Comparison of ENCODE assay signal across 9 cellular contexts in the genomic region with DNA sequence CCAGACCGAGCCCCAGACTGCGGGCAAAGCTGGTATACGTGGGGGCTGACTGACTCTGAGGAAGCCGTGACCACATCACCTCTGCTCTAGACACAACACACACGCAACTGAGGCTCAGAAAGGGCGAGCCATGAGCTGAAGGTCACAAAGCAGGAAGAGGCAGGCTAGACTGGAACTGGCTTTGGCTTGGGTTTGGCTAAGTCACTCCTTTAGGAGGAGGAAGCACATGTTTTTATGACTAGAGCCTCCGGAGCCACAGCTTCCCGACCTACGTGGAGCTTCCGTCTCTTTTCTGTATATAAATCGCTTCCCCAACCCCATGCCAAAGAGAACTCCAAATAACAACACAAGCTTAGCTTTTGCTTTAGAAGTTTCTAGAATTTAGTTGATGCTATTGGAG. TPM values are rescaled to one million over a fixed set of nuclear protein-coding genes. Genes with fewer than 3 reads are reported as not detected.
DNase-seq lines count a peak whose midpoint lies in the region; ATAC-seq and TF ChIP-seq lines count a peak whose summit lies in the region.
"Had no signal": no experiment of that assay in that cellular context is flagged by ENCODE, and none has a peak within 500 bp of the region (broad histone marks: within the 10 kb centered on the region; RNA-seq: fewer than 3 reads in every experiment).

No MANE protein-coding gene starts in this region.

- no peaks in the 10 kb centered on the region for H3K9me3 ChIP-seq in skeletal muscle tissue (ENCODE audit: control insufficient read depth in 3 of 3, low read length in 3 of 3)

- H3K9ac ChIP-seq in skeletal muscle tissue (ENCODE audit: low read depth in 1 of 3, low read length in 3 of 3): peak overlapping the region in 2 of 3 donors; percentile 28 to 33

- no peak overlapping the region for H3K27ac Mint-ChIP-seq in activated CD8-positive, alpha-beta memory T cell treated with anti-CD3 and anti-CD28 coated beads, Interleukin-2, amount 10 ng/mL, durations not matched to agents 7 days and 5 days

- H3K4me1 Mint-ChIP-seq in activated CD8-positive, alpha-beta memory T cell treated with anti-CD3 and anti-CD28 coated beads, Interleukin-2, amount 10 ng/mL, durations not matched to agents 7 days and 5 days: peaks cover 37% of the 10 kb centered on the region

- peak; percentile 17 for DNase-seq in HT1080 (ENCODE audit: low read depth)
- DNase-seq in activated CD8-positive, alpha-beta memory T cell treated with anti-CD3 and anti-CD28 coated beads, Interleukin-2, amount 10 ng/mL, durations not matched to agents 7 days and 5 days: peak; percentile 62
- DNase-seq in fibroblast of the aortic adventitia (ENCODE audit: low read depth): peak; percentile 51
- no peak for DNase-seq in NCI-H2171 treated with DMSO at 0.1 percent for 48 hours (lab: John Stamatoyannopoulos, UW)
- DNase-seq in SW 1271 (lab: John Stamatoyannopoulos, UW): no peak
- no peak for DNase-seq in NCI-H526 (lab: John Stamatoyannopoulos, UW)
- DNase-seq: NCI-H1105 had no signal

- no peak overlapping the region for H3K4me3 Mint-ChIP-seq in activated CD8-positive, alpha-beta memory T cell treated with anti-CD3 and anti-CD28 coated beads, Interleukin-2, amount 10 ng/mL, durations not matched to agents 7 days and 5 days

- ATAC-seq in activated CD8-positive, alpha-beta memory T cell treated with anti-CD3 and anti-CD28 coated beads, Interleukin-2, amount 10 ng/mL, durations not matched to agents 7 days and 5 days: peak; percentile 44
- no peak for ATAC-seq in GM18909 (IDR thresholded peaks at IDR 0.05; ENCODE audit: poor library complexity, unreplicated experiment)

- H3K36me3 ChIP-seq in skeletal muscle tissue (ENCODE audit: control insufficient read depth in 3 of 3, insufficient read depth in 3 of 3, low read length in 3 of 3): no peaks in the 10 kb centered on the region

- H3K9me3 Mint-ChIP-seq in activated CD8-positive, alpha-beta memory T cell treated with anti-CD3 and anti-CD28 coated beads, Interleukin-2, amount 10 ng/mL, durations not matched to agents 7 days and 5 days (ENCODE audit: low read depth): no peaks in the 10 kb centered on the region

- H3K4me1 ChIP-seq in skeletal muscle tissue (ENCODE audit: control insufficient read depth in 3 of 3, insufficient read depth in 3 of 3, low read length in 3 of 3): peaks cover 47 to 63% (median 61%) of the 10 kb centered on the region in 3 donors

- H3K27me3 ChIP-seq in skeletal muscle tissue (ENCODE audit: control insufficient read depth in 3 of 3, insufficient read depth in 3 of 3, low read length in 3 of 3): peaks cover 0 to 14% (median 2%) of the 10 kb centered on the region in 3 donors

- peak overlapping the region; percentile 79 for H3K27ac ChIP-seq in skeletal muscle tissue (ENCODE audit: low read depth, low read length)

- CTCF ChIA-PET in activated CD8-positive, alpha-beta memory T cell treated with anti-CD3 and anti-CD28 coated beads, Interleukin-2, amount 10 ng/mL, durations not matched to agents 7 days and 5 days (lab: Charles Lee): interaction anchor here (0.6 to 3.0 kb wide), 4 partner anchors 14 to 204 kb away, joined by 3 to 11 read pairs (median 6); no protein-coding TSS in a partner anchor

- no peak for TF ChIP-seq CTCF in fibroblast of the aortic adventitia (IDR thresholded peaks at IDR 0.05; ENCODE audit: insufficient read depth, low read length)

- no peaks in the 10 kb centered on the region for H3K36me3 Mint-ChIP-seq in activated CD8-positive, alpha-beta memory T cell treated with anti-CD3 and anti-CD28 coated beads, Interleukin-2, amount 10 ng/mL, durations not matched to agents 7 days and 5 days

- peaks cover 15% of the 10 kb centered on the region for H3K27me3 Mint-ChIP-seq in activated CD8-positive, alpha-beta memory T cell treated with anti-CD3 and anti-CD28 coated beads, Interleukin-2, amount 10 ng/mL, durations not matched to agents 7 days and 5 days

- no peak overlapping the region for H3K4me3 ChIP-seq in fibroblast of the aortic adventitia (ENCODE audit: low read depth, low read length)
- peak overlapping the region in 2 of 3 donors; percentile 1 to 41 for H3K4me3 ChIP-seq in skeletal muscle tissue (ENCODE audit: low read length in 3 of 3)

RNA-seq across cellular contexts. Expression of gene RFX2, which starts 48.0 kb away (rescaled TPM):
- total RNA-seq in HT1080 (2014; rRNA removed; shearing (Covaris generic)): 3.5 and 8.6 TPM in 2 replicates
- polyA plus RNA-seq in HT1080 (2015; cell fraction: cytosol; rRNA removed): 5.3 and 6.4 TPM in 2 replicates
- polyA plus RNA-seq in HT1080 (2015; cell fraction: nucleus; rRNA removed): 4.1 and 6.8 TPM in 2 replicates
- 10 to 100 TPM in 1 of 2 experiments, 1 to 10 TPM in 1; 9.8 to 11.7 TPM for total RNA-seq in activated CD8-positive, alpha-beta memory T cell treated with anti-CD3 and anti-CD28 coated beads, Interleukin-2, amount 10 ng/mL, durations not matched to agents 7 days and 5 days
- total RNA-seq in fibroblast of the aortic adventitia (ENCODE audit: low replicate concordance) (10.7 and 14.2 TPM in 2 replicates), skeletal muscle tissue (5.2 TPM)

Comparison
In these comparisons a context has a peak if more than half of its experiments do, and no peak if none do; other contexts are left out.
1. DNase-seq: peak in HT1080 (single experiment), activated CD8-positive, alpha-beta memory T cell treated with anti-CD3 and anti-CD28 coated beads, Interleukin-2, amount 10 ng/mL, durations not matched to agents 7 days and 5 days (single experiment) and fibroblast of the aortic adventitia (single experiment); none in NCI-H2171 treated with DMSO at 0.1 percent for 48 hours (single experiment), SW 1271 (0 of 2) and NCI-H526 (0 of 2).